In the genomic region with DNA sequence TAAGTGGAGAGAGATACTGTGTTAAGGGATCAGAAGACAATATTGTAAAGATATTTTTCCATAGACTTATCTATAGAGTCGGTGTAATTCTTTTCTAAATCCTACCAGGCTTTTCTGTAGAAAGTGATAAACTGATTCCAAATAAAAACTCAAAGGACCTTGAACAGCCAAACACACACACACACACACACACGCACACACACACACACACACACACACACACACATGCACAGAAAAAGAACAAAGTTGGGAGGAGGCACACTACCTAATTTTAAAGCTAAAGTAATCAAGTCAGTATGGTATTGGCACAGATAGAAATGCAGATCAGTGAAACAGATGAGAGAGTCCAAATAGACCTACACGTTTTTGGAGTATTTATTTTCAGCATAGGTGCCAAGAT, we compare ENCODE assay signal across 21 cellular contexts.
"Had no signal": no experiment of that assay in that cellular context is flagged by ENCODE, and none has a peak within 500 bp of the region (broad histone marks: within the 10 kb centered on the region; RNA-seq: fewer than 3 reads in every experiment).

No MANE protein-coding gene starts in this region.

- H3K27me3 Mint-ChIP-seq: naive B cell had no signal

- H3K9me3 ChIP-seq: esophagus muscularis mucosa, gastroesophageal sphincter, heart left ventricle, left ventricle myocardium inferior, lower lobe of right lung, mucosa of descending colon had no signal

- ATAC-seq: foreskin keratinocyte, gastroesophageal sphincter, heart left ventricle, lower lobe of right lung, mucosa of descending colon had no signal

- H2AFZ ChIP-seq: hepatocyte had no signal

- H3K27ac Mint-ChIP-seq: immature natural killer cell, mesothelial cell of epicardium had no signal

- H3K36me3 ChIP-seq: esophagus muscularis mucosa, gastroesophageal sphincter, heart left ventricle, left ventricle myocardium inferior, lower lobe of right lung had no signal

- H3K4me2 ChIP-seq: hepatocyte had no signal

- H3K36me3 Mint-ChIP-seq: immature natural killer cell, mesothelial cell of epicardium, naive B cell had no signal

- DNase-seq: dermis blood vessel endothelial cell; dorsolateral prefrontal cortex; effector CD4-positive, alpha-beta T cell; effector memory CD4-positive, alpha-beta T cell; foreskin keratinocyte; heart left ventricle; hypothalamus; immature natural killer cell; islet precursor cell; kidney; kidney glomerular epithelial cell; left ventricle myocardium inferior; lower lobe of right lung; mesenchymal stem cell; mucosa of descending colon; naive B cell had no signal

- H3K4me1 ChIP-seq: esophagus muscularis mucosa, gastroesophageal sphincter, heart left ventricle, left ventricle myocardium inferior, lower lobe of right lung had no signal

- H3K27me3 ChIP-seq: dorsolateral prefrontal cortex, esophagus muscularis mucosa, foreskin keratinocyte, gastroesophageal sphincter, heart left ventricle, hepatocyte had no signal

- H3K27ac ChIP-seq: coronary artery, dorsolateral prefrontal cortex, esophagus muscularis mucosa, foreskin keratinocyte, gastroesophageal sphincter, heart left ventricle, hepatocyte, left ventricle myocardium inferior, lower lobe of right lung had no signal

- H3K4me3 ChIP-seq: coronary artery, dorsolateral prefrontal cortex, esophagus muscularis mucosa, gastroesophageal sphincter, heart left ventricle, hepatocyte, left ventricle myocardium inferior, lower lobe of right lung, mucosa of descending colon had no signal

- H3K4me3 Mint-ChIP-seq: immature natural killer cell, mesothelial cell of epicardium, naive B cell had no signal

- H3K9me3 Mint-ChIP-seq: immature natural killer cell, mesothelial cell of epicardium had no signal

- H3K79me2 ChIP-seq: hepatocyte had no signal
